ENCODE assay signal across 8 cellular contexts in genomic region chr5:181217805-181218065, GRCh38. TPM values are rescaled to one million over a fixed set of nuclear protein-coding genes. Genes with fewer than 3 reads are reported as not detected.
DNase-seq lines count a peak whose midpoint lies in the region; ATAC-seq and TF ChIP-seq lines count a peak whose summit lies in the region.

No MANE protein-coding gene starts in this region.

- H3K4me1 Mint-ChIP-seq in naive B cell = peaks cover 40 to 61% (median 55%) of the 10 kb centered on the region in 3 donors

- peak overlapping the region; percentile 59 for H3K9ac ChIP-seq in OCI-LY3 (ENCODE audit: low read length)

- H3K27me3 Mint-ChIP-seq in naive B cell = peaks cover 0 to 14% (median 10%) of the 10 kb centered on the region in 3 donors

- no peaks in the 10 kb centered on the region for H3K36me3 ChIP-seq in OCI-LY3 (replicated peaks; ENCODE audit: low read depth, low read length)

- peak overlapping the region; percentile 59 for H2AFZ ChIP-seq in OCI-LY3 (ENCODE audit: low read depth, low read length)

- H3K4me3 ChIP-seq in OCI-LY3 (ENCODE audit: low read length) = peak overlapping the region; percentile 96

- peak overlapping the region; percentile 88 to 100 (median 97) for H3K4me3 Mint-ChIP-seq in naive B cell

- H3K27ac ChIP-seq in OCI-LY3 (ENCODE audit: low read length) = peak overlapping the region; percentile 52
- peak overlapping the region; percentile 60 for H3K27ac ChIP-seq in cingulate gyrus (ENCODE audit: low read depth, low read length)

- H4K20me1 ChIP-seq in OCI-LY3 (ENCODE audit: insufficient read depth, low read length) = no peaks in the 10 kb centered on the region

- in situ Hi-C loops in GM13977 (cut with MboI; ENCODE audit: low pct_unique_long_range_greater_than_20kb, low sequenced_read_pairs, unreplicated experiment) = no loop called here

- H3K27me3 ChIP-seq in OCI-LY3 (ENCODE audit: low read depth, low read length) = no peaks in the 10 kb centered on the region

- no peaks in the 10 kb centered on the region for H3K36me3 Mint-ChIP-seq in naive B cell

- peak overlapping the region; percentile 85 to 100 (median 99) for H3K27ac Mint-ChIP-seq in naive B cell

- H3K4me1 ChIP-seq in OCI-LY3 (ENCODE audit: low read length) = 0 out of 2 replicates have a peak, but pooled peaks cover 3% of the 10 kb centered on the region

- peak; percentile 38 to 51 for DNase-seq in stimulated activated CD4-positive, alpha-beta T cell treated with anti-CD3 and anti-CD28 coated beads, Interleukin-2, amount 100 ng/mL, for 24 hours
- DNase-seq in stimulated activated CD4-positive, alpha-beta T cell treated with anti-CD3 and anti-CD28 coated beads, Interleukin-4, amount 100 ng/mL, for 4 hours = no peak
- no peak for DNase-seq in naive B cell
- no peak for DNase-seq in GM13977 (ENCODE audit: low spot score)
- DNase-seq in NCI-H748 treated with DMSO at 0.1 percent for 48 hours (lab: John Stamatoyannopoulos, UW) = no peak

- no peak for TF ChIP-seq CTCF in OCI-LY3 (IDR thresholded peaks at IDR 0.05; ENCODE audit: low read depth, low read length)
- no peak for TF ChIP-seq CTCF in GM13977 (IDR thresholded peaks at IDR 0.05; ENCODE audit: extremely low read depth, insufficient read depth, missing control alignments)

- peak overlapping the region; percentile 91 for H3K4me2 ChIP-seq in OCI-LY3 (ENCODE audit: low read length)

- no peaks in the 10 kb centered on the region for H3K79me2 ChIP-seq in OCI-LY3 (ENCODE audit: low read length)

- ATAC-seq in naive B cell (ENCODE audit: low read depth in 2 of 2) (peak; percentile 40 to 44), HG02884 (IDR thresholded peaks at IDR 0.05; ENCODE audit: unreplicated experiment) (no peak)

- H3K9me3 Mint-ChIP-seq in naive B cell = peaks cover 0 to 18% (median 4%) of the 10 kb centered on the region in 7 donors

- H3K9me3 ChIP-seq in OCI-LY3 (ENCODE audit: insufficient read depth, low read length) = no peaks in the 10 kb centered on the region

RNA-seq across cellular contexts. Expression of gene TRIM41, which starts 5.3 kb away (rescaled TPM):
- 1 to 10 TPM in 3 of 6 donors, under 1 TPM in 3; 0.40 to 1.6 (median 1.0) TPM for polyA plus RNA-seq in naive B cell (ENCODE audit: low read depth in 6 of 6)

RNA-seq across cellular contexts. Expression of gene TRIM7, which starts 12.7 kb away (rescaled TPM):
- under 1 TPM in 3 of 6 donors, not detected in 3; 0.09 to 0.27 (median 0.24) TPM for polyA plus RNA-seq in naive B cell (ENCODE audit: low read depth in 6 of 6)

RNA-seq across cellular contexts. Expression of gene RACK1, which starts 26.0 kb away (rescaled TPM):
- 1,000 to 10,000 TPM; 2,383 to 2,887 (median 2,526) TPM for polyA plus RNA-seq in naive B cell (ENCODE audit: low read depth in 6 of 6)

RNA-seq across cellular contexts. Expression of gene TRIM52, which starts 43.2 kb away (rescaled TPM):
- 10 to 100 TPM in 5 of 6 donors, 1 to 10 TPM in 1; 6.4 to 35.1 (median 27.7) TPM for polyA plus RNA-seq in naive B cell (ENCODE audit: low read depth in 6 of 6)

Comparison
In these comparisons a context has a peak if more than half of its experiments do, and no peak if none do; other contexts are left out.
1. DNase-seq: peak in stimulated activated CD4-positive, alpha-beta T cell treated with anti-CD3 and anti-CD28 coated beads, Interleukin-2, amount 100 ng/mL, for 24 hours (2 of 2); none in stimulated activated CD4-positive, alpha-beta T cell treated with anti-CD3 and anti-CD28 coated beads, Interleukin-4, amount 100 ng/mL, for 4 hours (0 of 2), naive B cell (single experiment), GM13977 (single experiment) and NCI-H748 treated with DMSO at 0.1 percent for 48 hours (single experiment).